In the genomic region with DNA sequence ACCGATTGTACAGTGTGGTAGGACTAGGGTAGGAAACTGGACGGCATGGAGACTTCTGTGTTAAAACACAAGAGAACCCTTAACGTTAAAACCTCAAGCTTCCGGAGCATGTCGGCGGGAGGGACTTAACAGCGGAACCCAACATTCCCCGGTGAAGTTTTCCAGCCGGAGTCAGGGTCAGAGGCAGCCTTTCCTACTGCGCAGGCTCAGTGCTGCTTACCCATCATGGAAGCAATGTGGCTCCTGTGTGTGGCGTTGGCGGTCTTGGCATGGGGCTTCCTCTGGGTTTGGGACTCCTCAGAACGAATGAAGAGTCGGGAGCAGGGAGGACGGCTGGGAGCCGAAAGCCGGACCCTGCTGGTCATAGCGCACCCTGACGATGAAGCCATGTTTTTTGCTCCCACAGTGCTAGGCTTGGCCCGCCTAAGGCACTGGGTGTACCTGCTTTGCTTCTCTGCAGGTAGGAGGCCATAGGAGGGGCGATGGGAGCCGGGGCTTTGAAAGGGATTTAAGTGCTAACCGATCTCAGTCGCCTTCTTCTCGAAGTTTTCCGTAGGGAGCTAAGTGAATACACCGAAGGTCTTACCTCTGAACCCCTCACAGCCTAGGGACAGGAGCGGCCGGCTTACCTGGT, we compare ENCODE assay signal across 8 cellular contexts. TPM values are rescaled to one million over a fixed set of nuclear protein-coding genes. Genes with fewer than 3 reads are reported as not detected.
A peak's percentile ranks its signal among the peaks of the same experiment; 100 is the strongest.
DNase-seq lines count a peak whose midpoint lies in the region; ATAC-seq lines count a peak whose summit lies in the region.

A gene (plus strand): TSS at position 209 of the 634 bp plus-strand sequence. CDS start 17 bp downstream, at position 226.

- H3K36me3 Mint-ChIP-seq in activated naive CD8-positive, alpha-beta T cell, result peaks cover 3% of the 10 kb centered on the region

- peaks cover 45% of the 10 kb centered on the region for H3K4me1 Mint-ChIP-seq in activated naive CD8-positive, alpha-beta T cell (ENCODE audit: low read depth)

- H3K9me3 Mint-ChIP-seq in activated naive CD8-positive, alpha-beta T cell (ENCODE audit: low read depth), result no peaks in the 10 kb centered on the region

- H3K27me3 Mint-ChIP-seq in activated naive CD8-positive, alpha-beta T cell, result no peaks in the 10 kb centered on the region

- peak within 1 kb of the TSS; percentile 98 for H3K4me3 Mint-ChIP-seq in activated naive CD8-positive, alpha-beta T cell

- H3K27ac Mint-ChIP-seq in activated naive CD8-positive, alpha-beta T cell, result peak within 1 kb of the TSS; percentile 99

- peak; percentile 31 for ATAC-seq in GM21526 (IDR thresholded peaks at IDR 0.05; ENCODE audit: low FRiP score, unreplicated experiment)

- H3K27ac ChIP-seq in substantia nigra (ENCODE audit: low read depth, low read length, poor library complexity, severe bottlenecking), result peak within 1 kb of the TSS; percentile 96

- DNase-seq in COR-L47 (lab: John Stamatoyannopoulos, UW) (peak; percentile 57), NCI-H1048 (lab: John Stamatoyannopoulos, UW) (peak; percentile 88), SKM-1 (lab: John Stamatoyannopoulos, UW; ENCODE audit: unreplicated experiment) (peak; percentile 83), glomerular endothelial cell (ENCODE audit: extremely low read depth, low read depth, low spot score) (peak; percentile 85), nucleus accumbens (lab: John Stamatoyannopoulos, UW) (peak; percentile 26 to 93 (median 84)), substantia nigra (lab: John Stamatoyannopoulos, UW) (peak; percentile 50 to 91 (median 80))

RNA-seq across cellular contexts. Expression of the gene that starts here (rescaled TPM):
- total RNA-seq in glomerular endothelial cell, result 18.9 and 35.4 TPM in 2 replicates

Comparison
In these comparisons a context has a peak if more than half of its experiments do, and no peak if none do; other contexts are left out.
1. Peak in every context shown above with its lines: DNase-seq, ATAC-seq and H3K27ac ChIP-seq.